Comparison of ENCODE assay signal across 8 cellular contexts in the genomic region with DNA sequence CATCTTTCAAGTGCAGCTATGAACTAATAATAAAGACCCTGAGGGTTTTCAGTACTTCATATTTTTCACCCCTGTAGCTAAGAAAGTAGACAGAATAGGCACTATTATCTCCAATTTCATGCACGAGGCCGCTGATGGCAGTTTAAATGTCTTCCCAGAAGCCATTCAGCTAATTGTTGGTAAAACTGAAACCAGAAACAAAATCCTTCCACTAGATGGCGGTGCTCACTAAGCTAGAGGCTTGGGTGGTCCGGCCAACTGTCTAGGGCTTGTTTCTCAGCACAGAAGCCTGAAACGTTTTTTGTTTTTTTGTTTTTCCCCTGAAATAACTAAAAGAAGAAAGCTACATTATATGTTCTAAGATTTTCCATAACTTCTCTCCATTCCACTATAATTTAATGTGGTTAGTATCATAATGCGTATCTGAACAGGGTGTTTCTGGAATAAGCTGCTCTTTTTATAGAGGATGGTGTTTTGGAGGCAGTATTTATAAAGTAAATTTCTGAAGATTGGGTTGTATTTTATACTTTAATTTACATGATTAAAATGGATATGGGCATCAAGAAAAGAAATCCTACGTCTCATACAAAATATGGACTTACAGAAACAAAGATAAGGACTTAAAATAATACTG.
DNase-seq lines count a peak whose midpoint lies in the region; ATAC-seq and TF ChIP-seq lines count a peak whose summit lies in the region.

No MANE protein-coding gene starts in this region.

- H3K9me3 Mint-ChIP-seq in brain, result peaks cover 0 to 3% (median 0%) of the 10 kb centered on the region in 5 experiments

- H3K4me3 ChIP-seq in AG10803 (ENCODE audit: low read length), result no peak overlapping the region

- DNase-seq in AG10803 (ENCODE audit: low read depth) (peak; percentile 80), NCI-H2029 (lab: John Stamatoyannopoulos, UW) (peak; percentile 55), T1000 (lab: John Stamatoyannopoulos, UW) (peak; percentile 35), iPS-NIHi7 (ENCODE audit: extremely low spot score) (peak; percentile 59)
- DNase-seq in stimulated activated CD4-positive, alpha-beta T cell treated with anti-CD3 and anti-CD28 coated beads, Interleukin-12 subunit alpha, Interleukin-12 subunit beta, amount 100 ng/mL, for 24 hours (ENCODE audit: low read depth in 2 of 2), result peak; percentile 12 to 43

- peak overlapping the region in 2 of 5 experiments; percentile 27 to 47 for H3K4me3 Mint-ChIP-seq in brain

- H3K27ac Mint-ChIP-seq in brain, result peak overlapping the region; percentile 68 to 83 (median 81)

- ATAC-seq in GM18861 (IDR thresholded peaks at IDR 0.05; ENCODE audit: unreplicated experiment) (peak; percentile 93), HG03045 (IDR thresholded peaks at IDR 0.05; ENCODE audit: unreplicated experiment) (peak; percentile 84)

- H3K4me1 Mint-ChIP-seq in brain, result peaks cover 23% of the 10 kb centered on the region

- peaks cover 4% of the 10 kb centered on the region for H3K27me3 Mint-ChIP-seq in brain

- peak; percentile 85 for TF ChIP-seq CTCF in AG10803 (conservative IDR thresholded peaks at IDR 0.05; ENCODE audit: low read length)
- peak; percentile 94 to 97 for TF ChIP-seq CTCF in brain (conservative IDR thresholded peaks at IDR 0.05)

- H3K36me3 Mint-ChIP-seq in brain, result no peaks in the 10 kb centered on the region

Comparison
In these comparisons a context has a peak if more than half of its experiments do, and no peak if none do; other contexts are left out.
1. DNase-seq: peak in every context shown above with its lines; median percentile 80 in AG10803; 59 in iPS-NIHi7; 55 in NCI-H2029; 35 in T1000; 28 in stimulated activated CD4-positive, alpha-beta T cell treated with anti-CD3 and anti-CD28 coated beads, Interleukin-12 subunit alpha, Interleukin-12 subunit beta, amount 100 ng/mL, for 24 hours.